In genomic region chr1:47178665-47179022, GRCh38 we compare ENCODE assay signal across 9 cellular contexts. TPM values are rescaled to one million over a fixed set of nuclear protein-coding genes. Genes with fewer than 3 reads are reported as not detected.
DNase-seq lines count a peak whose midpoint lies in the region; TF ChIP-seq lines count a peak whose summit lies in the region.
"Had no signal": no experiment of that assay in that cellular context is flagged by ENCODE, and none has a peak within 500 bp of the region (broad histone marks: within the 10 kb centered on the region; RNA-seq: fewer than 3 reads in every experiment).

No MANE protein-coding gene starts in this region.

- H3K36me3 Mint-ChIP-seq in chondrocyte (ENCODE audit: low read depth) (no peaks in the 10 kb centered on the region), mesothelial cell of epicardium (no peaks in the 10 kb centered on the region)

- DNase-seq in BJ (ENCODE audit: low read depth) (no peak), chondrocyte (ENCODE audit: low spot score) (no peak), mesothelial cell of epicardium (ENCODE audit: low spot score in 2 of 2, unreplicated experiment in 2 of 2) (no peak), dedifferentiated amniotic fluid mesenchymal stem cell (ENCODE audit: extremely low spot score) (no peak), NOMO-1 treated with dmso at 0.1 percent for 144 hours (lab: John Stamatoyannopoulos, UW; ENCODE audit: unreplicated experiment) (no peak), NCI-H2171 treated with DMSO at 0.1 percent for 48 hours (lab: John Stamatoyannopoulos, UW) (no peak), NCI-H1092 (lab: John Stamatoyannopoulos, UW) (no peak)
- DNase-seq in Jurkat, Clone E6-1 (ENCODE audit: low read depth, low spot score), result no peak

- peak overlapping the region; percentile 96 for H3K27ac Mint-ChIP-seq in chondrocyte (ENCODE audit: unreplicated experiment)
- no peak overlapping the region for H3K27ac Mint-ChIP-seq in mesothelial cell of epicardium

- CTCF ChIA-PET in BJ (lab: Yijun Ruan, JAX), result interaction anchor here (0.6 to 4.0 kb wide), 36 partner anchors 9 to 560 kb away, joined by 3 to 66 read pairs (median 4); partner anchors contain the start of genes CMPK1 and PDZK1IP1

- H3K27me3 ChIP-seq in BJ (ENCODE audit: control insufficient read depth, insufficient read depth, low read length), result no peaks in the 10 kb centered on the region; the same call in 1 of the 2 replicates

- H3K27me3 Mint-ChIP-seq in chondrocyte (ENCODE audit: low read depth) (peaks cover 9% of the 10 kb centered on the region), mesothelial cell of epicardium (ENCODE audit: low read depth) (peaks cover 56% of the 10 kb centered on the region)

- POLR2A ChIA-PET in BJ (lab: Charles Lee), result interaction anchor here (0.6 to 0.7 kb wide), 2 partner anchors 15 to 84 kb away, joined by 3 read pairs; no protein-coding TSS in a partner anchor

- H3K4me3 Mint-ChIP-seq in chondrocyte (ENCODE audit: unreplicated experiment) (peak overlapping the region; percentile 81), mesothelial cell of epicardium (peak overlapping the region; percentile 72)

- H3K36me3 ChIP-seq in BJ (ENCODE audit: control insufficient read depth, insufficient read depth, low read length), result no peaks in the 10 kb centered on the region

- no peak for TF ChIP-seq CTCF in BJ (IDR thresholded peaks at IDR 0.05; ENCODE audit: insufficient read depth, low read depth, low read length)
- no peak for TF ChIP-seq CTCF in chondrocyte (IDR thresholded peaks at IDR 0.05)
- no peak for TF ChIP-seq CTCF in mesothelial cell of epicardium (IDR thresholded peaks at IDR 0.05; ENCODE audit: unreplicated experiment)

- H3K9me3 Mint-ChIP-seq in chondrocyte (ENCODE audit: low read depth) (no peaks in the 10 kb centered on the region), mesothelial cell of epicardium (no peaks in the 10 kb centered on the region)

- H3K4me3 ChIP-seq in BJ (ENCODE audit: low read depth, low read length), result peak overlapping the region; percentile 18; the same call in 1 of the 2 replicates
- H3K4me3 ChIP-seq in Jurkat, Clone E6-1 (ENCODE audit: low read length), result peak overlapping the region; percentile 68

- H3K4me1 Mint-ChIP-seq in chondrocyte (ENCODE audit: low read depth) (peaks cover 25% of the 10 kb centered on the region), mesothelial cell of epicardium (peaks cover 12% of the 10 kb centered on the region)

RNA-seq across cellular contexts. Expression of gene PDZK1IP1, which starts 11.2 kb away (rescaled TPM):
- not detected in 2 replicates for polyA plus RNA-seq in BJ (2011; rRNA removed)
- not detected in 2 replicates for polyA minus RNA-seq in BJ (2011; rRNA and poly(A)+ RNA removed)
- polyA plus RNA-seq in Jurkat, Clone E6-1 (2012; ENCODE audit: insufficient read depth, insufficient read length), result not detected
- total RNA-seq in chondrocyte (not detected in 3 replicates), mesothelial cell of epicardium (not detected in 3 replicates)

RNA-seq across cellular contexts. Expression of gene CYP4A22, which starts 41.4 kb away (rescaled TPM):
- polyA plus RNA-seq in BJ (2011; rRNA removed), result not detected in 2 replicates
- 0.14 TPM in 1 of 2 replicates, not detected in the other for polyA minus RNA-seq in BJ (2011; rRNA and poly(A)+ RNA removed)
- not detected for polyA plus RNA-seq in Jurkat, Clone E6-1 (2012; ENCODE audit: insufficient read depth, insufficient read length)
- total RNA-seq in chondrocyte, result not detected in 3 replicates
- not detected in 3 replicates for total RNA-seq in mesothelial cell of epicardium
- total RNA-seq: renal cortical epithelial cell had no signal

RNA-seq across cellular contexts. Expression of gene TAL1, which starts 53.4 kb away (rescaled TPM):
- not detected in 2 replicates for polyA plus RNA-seq in BJ (2011; rRNA removed)
- polyA minus RNA-seq in BJ (2011; rRNA and poly(A)+ RNA removed), result not detected in 2 replicates
- polyA plus RNA-seq in Jurkat, Clone E6-1 (2012; ENCODE audit: insufficient read depth, insufficient read length), result 149 TPM
- total RNA-seq in chondrocyte (0.10 TPM in 2 of 3 replicates, not detected in the other), mesothelial cell of epicardium (0.09 to 0.24 TPM in 2 of 3 replicates, not detected in the other)
